Comparison of ENCODE assay signal across 8 cellular contexts in genomic region chr19:6737284-6737872, GRCh38. TPM values are rescaled to one million over a fixed set of nuclear protein-coding genes. Genes with fewer than 3 reads are reported as not detected.
DNase-seq lines count a peak whose midpoint lies in the region; ATAC-seq, FAIRE-seq and TF ChIP-seq lines count a peak whose summit lies in the region.

GPR108 (minus strand) TSS chr19:6737580; CDS start chr19:6737576, 4 bp downstream.

- peak within 1 kb of the TSS; percentile 83 for H3K4me3 ChIP-seq in psoas muscle

- FAIRE-seq in urothelium cell line (lab: Jason Lieb, UNC): no peak

- 0% methylated on average over 38 to 55 of the region's 55 CpGs for WGBS in psoas muscle, 3 donors

- peaks cover 31% of the 10 kb centered on the region for H3K4me1 ChIP-seq in psoas muscle

- no peaks in the 10 kb centered on the region for H3K27me3 ChIP-seq in psoas muscle (ENCODE audit: insufficient read depth in 3 of 3, low read length in 2 of 3)

- peaks cover 0 to 27% of the 10 kb centered on the region in 2 donors for H3K36me3 ChIP-seq in psoas muscle (ENCODE audit: insufficient read depth in 1 of 2, low read depth in 1 of 2)

- intact Hi-C loops in T-helper 2 cell treated with Interferon-gamma antibody and Interleukin-4, amounts not matched to agents 100 ng/mL and 5 ng/mL, for 36 hours (cut with micrococcal nuclease): loop anchor here (1.0 to 5.0 kb wide), 6 partner anchors 16 to 312 kb away; partner anchors contain the start of gene TNFSF9
- intact Hi-C loops in left ventricle myocardium superior (cut with micrococcal nuclease): no loop called here
- intact Hi-C loops in psoas muscle (cut with DNase I): loop anchor here (1.0 to 5.0 kb wide), 3 partner anchors 205 to 220 kb away; partner anchors contain the start of gene TNFSF9 (in 1 of the 2)

- H3K27ac ChIP-seq in psoas muscle: peak within 1 kb of the TSS; percentile 94

- TF ChIP-seq CTCF in GM13976 (IDR thresholded peaks at IDR 0.05; ENCODE audit: borderline replicate concordance, control extremely low read depth, extremely low read depth, insufficient read depth, missing control alignments) (no peak), psoas muscle (IDR thresholded peaks at IDR 0.05) (no peak)

- in situ Hi-C loops in GM13976 (cut with MboI; ENCODE audit: low sequenced_read_pairs, unreplicated experiment): loop anchor here (5.0 kb wide), 1 partner anchor 215 kb away; no protein-coding TSS in a partner anchor

- DNase-seq in GM13976 (ENCODE audit: low spot score) (peak; percentile 97), NCI-H146 (lab: John Stamatoyannopoulos, UW) (peak; percentile 98), anterior cingulate cortex (lab: John Stamatoyannopoulos, UW) (peak; percentile 96 to 100 (median 100)), left ventricle myocardium superior (peak; percentile 100), psoas muscle (peak; percentile 100), urothelium cell line (ENCODE audit: low spot score) (peak; percentile 95)

- ATAC-seq in HG02852 (IDR thresholded peaks at IDR 0.05; ENCODE audit: unreplicated experiment) (peak; percentile 54), left ventricle myocardium superior (peak; percentile 83), psoas muscle (peak; percentile 78 to 83 (median 79))

- H3K9me3 ChIP-seq in psoas muscle: no peaks in the 10 kb centered on the region

RNA-seq across cellular contexts. Expression of gene GPR108, which starts in this region (rescaled TPM):
- 66.1 and 72.4 TPM in 2 replicates for total RNA-seq in T-helper 2 cell treated with Interferon-gamma antibody and Interleukin-4, amounts not matched to agents 100 ng/mL and 5 ng/mL, for 36 hours
- 28.1 TPM for total RNA-seq in left ventricle myocardium superior
- total RNA-seq in psoas muscle: 10 to 100 TPM; 12.5 to 27.8 (median 21.3) TPM
- 10 to 100 TPM; 19.3 to 25.7 (median 25.0) TPM for polyA plus RNA-seq in psoas muscle

Comparison
In these comparisons a context has a peak if more than half of its experiments do, and no peak if none do; other contexts are left out.
1. Peak in every context shown above with its lines: DNase-seq, ATAC-seq, H3K4me3 ChIP-seq and H3K27ac ChIP-seq.